In genomic region chr11:79081441-79082124, GRCh38 we compare ENCODE assay signal across 15 cellular contexts.
A peak's percentile ranks its signal among the peaks of the same experiment; 100 is the strongest.
DNase-seq lines count a peak whose midpoint lies in the region; ATAC-seq, FAIRE-seq and TF ChIP-seq lines count a peak whose summit lies in the region.
"Had no signal": no experiment of that assay in that cellular context is flagged by ENCODE, and none has a peak within 500 bp of the region (broad histone marks: within the 10 kb centered on the region; RNA-seq: fewer than 3 reads in every experiment).

No MANE protein-coding gene starts in this region.

- H3K4me3 ChIP-seq in WERI-Rb-1 (ENCODE audit: low read depth, low read length) (no peak overlapping the region), hepatocyte (no peak overlapping the region)
- H3K4me3 ChIP-seq: cardiac muscle cell had no signal

- no peak for FAIRE-seq in GM19239 (lab: Jason Lieb, UNC)

- DNase-seq in G401 (ENCODE audit: low spot score), result peak; percentile 51
- DNase-seq in WERI-Rb-1, result peak; percentile 45
- no peak for DNase-seq in foreskin keratinocyte
- DNase-seq in nucleus accumbens (lab: John Stamatoyannopoulos, UW), result peak in 45 of 56 donors; percentile 9 to 76 (median 48)
- DNase-seq in stimulated activated naive CD4-positive, alpha-beta T cell treated with Interleukin-2 at 50 U/mL for 16 hours (lab: John Stamatoyannopoulos, UW), result no peak
- DNase-seq in hepatocyte (ENCODE audit: low spot score), result no peak
- no peak for DNase-seq in CD1c-positive myeloid dendritic cell (ENCODE audit: extremely low spot score)
- no peak for DNase-seq in GM19239 (ENCODE audit: insufficient read length, low spot score)
- DNase-seq: activated T-cell treated with anti-CD3 and anti-CD28 coated beads, Interleukin-2, amount 50 U/mL, for 72 hours; NCI-H1105; NCI-H510A treated with DMSO at 0.1 percent for 48 hours; SHP77 treated with DMSO at 0.1 percent for 48 hours; stimulated activated naive CD4-positive, alpha-beta T cell had no signal

- H3K4me1 ChIP-seq in foreskin keratinocyte, result no peaks in the 10 kb centered on the region
- peaks cover 15% of the 10 kb centered on the region for H3K4me1 ChIP-seq in hepatocyte (ENCODE audit: insufficient read depth)

- no peaks in the 10 kb centered on the region for H3K9me2 ChIP-seq in hepatocyte (replicated peaks; ENCODE audit: insufficient read depth)

- in situ Hi-C loops in G401 (cut with HindIII; ENCODE audit: low sequenced_read_pairs), result no loop called here

- TF ChIP-seq CTCF in WERI-Rb-1 (IDR thresholded peaks at IDR 0.05; ENCODE audit: low read depth, low read length) (no peak), foreskin keratinocyte (conservative IDR thresholded peaks at IDR 0.05) (no peak), hepatocyte (IDR thresholded peaks at IDR 0.05; ENCODE audit: poor library complexity) (no peak)

- H4K20me1 ChIP-seq in hepatocyte (ENCODE audit: insufficient read depth, poor library complexity, severe bottlenecking), result no peaks in the 10 kb centered on the region

- H3K79me2 ChIP-seq in hepatocyte, result no peaks in the 10 kb centered on the region

- 93% methylated on average over 8 of the region's 8 CpGs for WGBS in hepatocyte (ENCODE audit: low lambda C conversion rate, missing lambda C conversion rate)

- H3K4me2 ChIP-seq in hepatocyte, result no peak overlapping the region

- no peaks in the 10 kb centered on the region for H3K9me3 ChIP-seq in WERI-Rb-1 (ENCODE audit: severe bottlenecking)
- no peaks in the 10 kb centered on the region for H3K9me3 ChIP-seq in hepatocyte (ENCODE audit: low read depth)

- no peaks in the 10 kb centered on the region for H3K27me3 ChIP-seq in WERI-Rb-1 (ENCODE audit: insufficient read depth, low read depth, severe bottlenecking)
- peaks cover 2% of the 10 kb centered on the region for H3K27me3 ChIP-seq in foreskin keratinocyte
- H3K27me3 ChIP-seq in hepatocyte, result no peaks in the 10 kb centered on the region
- H3K27me3 ChIP-seq: cardiac muscle cell had no signal

- H3K27ac ChIP-seq in WERI-Rb-1 (no peak overlapping the region), foreskin keratinocyte (no peak overlapping the region), hepatocyte (no peak overlapping the region)

- peak; percentile 32 for ATAC-seq in foreskin keratinocyte
- ATAC-seq: activated T-cell treated with anti-CD3 and anti-CD28 coated beads, Interleukin-2, amount 50 U/mL, for 72 hours; WTC11 had no signal

- no peak overlapping the region for H2AFZ ChIP-seq in hepatocyte

- no peaks in the 10 kb centered on the region for H3K36me3 ChIP-seq in WERI-Rb-1
- H3K36me3 ChIP-seq in hepatocyte (replicated peaks; ENCODE audit: insufficient read depth, low read depth), result no peaks in the 10 kb centered on the region
- H3K36me3 ChIP-seq: cardiac muscle cell had no signal

Comparison
In these comparisons a context has a peak if more than half of its experiments do, and no peak if none do; other contexts are left out.
1. DNase-seq: peak in G401 (single experiment), WERI-Rb-1 (single experiment) and nucleus accumbens (45 of 56); none in foreskin keratinocyte (0 of 2), stimulated activated naive CD4-positive, alpha-beta T cell treated with Interleukin-2 at 50 U/mL for 16 hours (single experiment), hepatocyte (single experiment), CD1c-positive myeloid dendritic cell (single experiment) and GM19239 (single experiment).